Comparison of ENCODE assay signal across 2 cellular contexts in genomic region chr6:162963861-162964260, GRCh38.
TF ChIP-seq lines count a peak whose summit lies in the region.

No MANE protein-coding gene starts in this region.

TF ChIP-seq in SK-N-SH, 30 proteins besides CTCF, POLR2A, EP300 and RAD21 (continued from another document):
- TF ChIP-seq, protein P1, sequence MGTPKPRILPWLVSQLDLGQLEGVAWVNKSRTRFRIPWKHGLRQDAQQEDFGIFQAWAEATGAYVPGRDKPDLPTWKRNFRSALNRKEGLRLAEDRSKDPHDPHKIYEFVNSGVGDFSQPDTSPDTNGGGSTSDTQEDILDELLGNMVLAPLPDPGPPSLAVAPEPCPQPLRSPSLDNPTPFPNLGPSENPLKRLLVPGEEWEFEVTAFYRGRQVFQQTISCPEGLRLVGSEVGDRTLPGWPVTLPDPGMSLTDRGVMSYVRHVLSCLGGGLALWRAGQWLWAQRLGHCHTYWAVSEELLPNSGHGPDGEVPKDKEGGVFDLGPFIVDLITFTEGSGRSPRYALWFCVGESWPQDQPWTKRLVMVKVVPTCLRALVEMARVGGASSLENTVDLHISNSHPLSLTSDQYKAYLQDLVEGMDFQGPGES (IDR thresholded peaks at IDR 0.05; ENCODE audit: low read depth, low read length) = no peak
TF ChIP-seq in SK-N-SH: peak in this region for 0.

TF ChIP-seq in SK-N-SH treated with all-trans-retinoic acid at 6 μM for 48 hours, 23 proteins besides CTCF, POLR2A, EP300 and RAD21 (continued from another document):
- TF ChIP-seq TCF4 (CRISPR knock-in tag; IDR thresholded peaks at IDR 0.05; ENCODE audit: borderline replicate concordance) (no peak), ZNF565 (CRISPR knock-in tag; conservative IDR thresholded peaks at IDR 0.05; ENCODE audit: low read depth) (no peak), OSR1 (CRISPR knock-in tag; IDR thresholded peaks at IDR 0.05) (no peak), ESRRG (CRISPR knock-in tag; IDR thresholded peaks at IDR 0.05) (no peak)
